ENCODE assay signal across 13 cellular contexts in genomic region chr11:86484795-86485166, GRCh38.
DNase-seq lines count a peak whose midpoint lies in the region; ATAC-seq, FAIRE-seq and TF ChIP-seq lines count a peak whose summit lies in the region.
"Had no signal": no experiment of that assay in that cellular context is flagged by ENCODE, and none has a peak within 500 bp of the region (broad histone marks: within the 10 kb centered on the region; RNA-seq: fewer than 3 reads in every experiment).

No MANE protein-coding gene starts in this region.

- no peak for TF ChIP-seq RAD21 in A549 (conservative IDR thresholded peaks at IDR 0.05 in 1 of 2, IDR thresholded peaks at IDR 0.05 in 1 of 2)

- H3K27me3 ChIP-seq in PC-3 (ENCODE audit: low read length) (no peaks in the 10 kb centered on the region), esophagus squamous epithelium (no peaks in the 10 kb centered on the region)

- H3K4me1 ChIP-seq in A549, result peaks cover 60% of the 10 kb centered on the region
- peaks cover 31% of the 10 kb centered on the region for H3K4me1 ChIP-seq in PC-3 (ENCODE audit: insufficient read depth, low read length)
- peaks cover 0 to 25% (median 0%) of the 10 kb centered on the region in 3 donors for H3K4me1 ChIP-seq in esophagus squamous epithelium

- DNase-seq in A549 (ENCODE audit: low read depth in 1 of 2, low spot score in 1 of 2), result no peak
- no peak for DNase-seq in PC-3
- no peak for DNase-seq in esophagus squamous epithelium (lab: John Stamatoyannopoulos, UW)
- no peak for DNase-seq in progenitor cell of endocrine pancreas (ENCODE audit: low spot score, unreplicated experiment)
- DNase-seq in T1000 (lab: John Stamatoyannopoulos, UW), result no peak
- DNase-seq in GM10248 (ENCODE audit: extremely low spot score), result no peak
- no peak for DNase-seq in NCI-H345 (lab: John Stamatoyannopoulos, UW)
- DNase-seq: activated gamma-delta T cell, NCI-H2029 treated with DMSO at 0.1 percent for 48 hours, posterior cingulate gyrus, substantia nigra, WERI-Rb-1 had no signal

- no peak overlapping the region for H3K4me3 Mint-ChIP-seq in progenitor cell of endocrine pancreas (ENCODE audit: low read depth)

- POLR2A ChIA-PET in A549 (lab: Yijun Ruan, JAX) (interaction anchor here (0.6 to 2.7 kb wide), 15 partner anchors 11 to 327 kb away, joined by 3 to 30 read pairs (median 5); partner anchors contain the start of gene PRSS23), PC-3 (lab: Charles Lee; ENCODE audit: unreplicated experiment) (no interaction called here), GM10248 (lab: Yijun Ruan, JAX) (no interaction called here)

- H3K36me3 ChIP-seq in PC-3 (ENCODE audit: low read depth, low read length) (no peaks in the 10 kb centered on the region), esophagus squamous epithelium (no peaks in the 10 kb centered on the region)

- H4K20me1 ChIP-seq in PC-3 (ENCODE audit: low read length), result no peaks in the 10 kb centered on the region

- no peaks in the 10 kb centered on the region for H3K9me3 Mint-ChIP-seq in progenitor cell of endocrine pancreas (ENCODE audit: low read depth)

- intact Hi-C loops in PC-3 (cut with micrococcal nuclease) (loop anchor here (1.0 to 2.0 kb wide), 5 partner anchors 24 to 256 kb away; no protein-coding TSS in a partner anchor), esophagus squamous epithelium (cut with DNase I) (no loop called here)

- H3K9me2 ChIP-seq in PC-3 (replicated peaks; ENCODE audit: low read length), result no peaks in the 10 kb centered on the region

- peak overlapping the region; percentile 74 for H3K4me2 ChIP-seq in A549
- H3K4me2 ChIP-seq in PC-3 (ENCODE audit: low read length), result peak overlapping the region; percentile 65

- H3K27ac Mint-ChIP-seq in progenitor cell of endocrine pancreas, result peak overlapping the region; percentile 63

- peaks cover 23% of the 10 kb centered on the region for H3K4me1 Mint-ChIP-seq in progenitor cell of endocrine pancreas (ENCODE audit: low read depth)

- H3K4me3 ChIP-seq in A549 (no peak overlapping the region), PC-3 (ENCODE audit: low read length) (no peak overlapping the region), esophagus squamous epithelium (no peak overlapping the region)

- H3K27ac ChIP-seq in A549 (peak overlapping the region; percentile 77 to 89), PC-3 (ENCODE audit: low read length) (peak overlapping the region; percentile 99), esophagus squamous epithelium (peak overlapping the region in 3 of 4 donors; percentile 46 to 65 (median 57))
- H3K27ac ChIP-seq: WERI-Rb-1 had no signal

- TSS peak; percentile 97 for BruUV-seq in PC-3 (replicated peaks; lab: Mats Ljungman, UMichigan)

- TF ChIP-seq CTCF in A549 (IDR thresholded peaks at IDR 0.05) (no peak), PC-3 (conservative IDR thresholded peaks at IDR 0.05; ENCODE audit: low read depth, low read length) (no peak), esophagus squamous epithelium (IDR thresholded peaks at IDR 0.05) (no peak), progenitor cell of endocrine pancreas (IDR thresholded peaks at IDR 0.05; ENCODE audit: unreplicated experiment) (no peak), GM10248 (IDR thresholded peaks at IDR 0.05; ENCODE audit: control extremely low read depth, extremely low read depth, low read depth, missing control alignments) (no peak)

- peaks cover 5% of the 10 kb centered on the region for H3F3A ChIP-seq in PC-3 (ENCODE audit: low read length, unreplicated experiment)

- H2AFZ ChIP-seq in PC-3 (ENCODE audit: low read length), result no peak overlapping the region

- WGBS in A549 (ENCODE audit: missing lambda C conversion rate), result 26% methylated on average over 1 of the region's 1 CpG
- WGBS in esophagus squamous epithelium, 2 donors, result 67 to 79% methylated on average over 1 of the region's 1 CpG

- ATAC-seq in A549, result no peak
- no peak for ATAC-seq in PC-3
- ATAC-seq in GM18870 (IDR thresholded peaks at IDR 0.05; ENCODE audit: unreplicated experiment), result no peak

- FAIRE-seq in A549 (lab: Jason Lieb, UNC), result no peak

- TF ChIP-seq POLR2A in A549 (IDR thresholded peaks at IDR 0.05; ENCODE audit: low read length) (no peak), esophagus squamous epithelium (IDR thresholded peaks at IDR 0.05) (no peak)

- TF ChIP-seq EP300 in A549 (IDR thresholded peaks at IDR 0.05), result no peak

- peak overlapping the region; percentile 83 for H3K9ac ChIP-seq in PC-3 (ENCODE audit: low read length)

- peaks cover 3% of the 10 kb centered on the region for H3K27me3 Mint-ChIP-seq in progenitor cell of endocrine pancreas

- H3K79me2 ChIP-seq in PC-3 (ENCODE audit: low read length), result no peaks in the 10 kb centered on the region

- CTCF ChIA-PET in A549 (lab: Yijun Ruan, JAX) (interaction anchor here (0.8 to 7.8 kb wide), 17 partner anchors 9 to 434 kb away, joined by 3 to 60 read pairs (median 4); no protein-coding TSS in a partner anchor), PC-3 (lab: Charles Lee) (no interaction called here), GM10248 (lab: Yijun Ruan, JAX) (interaction anchor here (0.8 to 2.1 kb wide), 9 partner anchors 11 to 561 kb away, joined by 3 to 11 read pairs (median 6); no protein-coding TSS in a partner anchor)

- H3K36me3 Mint-ChIP-seq in progenitor cell of endocrine pancreas (ENCODE audit: insufficient read depth), result no peaks in the 10 kb centered on the region

- H3K9me3 ChIP-seq in A549 (no peaks in the 10 kb centered on the region), PC-3 (ENCODE audit: low read length) (no peaks in the 10 kb centered on the region), esophagus squamous epithelium (no peaks in the 10 kb centered on the region)

TF ChIP-seq in A549, 52 proteins besides CTCF, POLR2A, EP300 and RAD21 (continues in another document):
- TF ChIP-seq HMGXB4 (CRISPR knock-in tag; IDR thresholded peaks at IDR 0.05; ENCODE audit: borderline replicate concordance), result no peak
- peak; percentile 95; the same call in 1 of the 2 replicates for TF ChIP-seq HDAC2 (IDR thresholded peaks at IDR 0.05)
- TF ChIP-seq MYC (IDR thresholded peaks at IDR 0.05; ENCODE audit: borderline replicate concordance, low read length), result no peak
- no peak for TF ChIP-seq GATA3 (IDR thresholded peaks at IDR 0.05; ENCODE audit: borderline replicate concordance)
- TF ChIP-seq, protein P1, sequence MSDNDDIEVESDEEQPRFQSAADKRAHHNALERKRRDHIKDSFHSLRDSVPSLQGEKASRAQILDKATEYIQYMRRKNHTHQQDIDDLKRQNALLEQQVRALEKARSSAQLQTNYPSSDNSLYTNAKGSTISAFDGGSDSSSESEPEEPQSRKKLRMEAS (IDR thresholded peaks at IDR 0.05), result no peak
- TF ChIP-seq EHF (CRISPR knock-in tag; IDR thresholded peaks at IDR 0.05), result no peak; the same call in 1 of the 2 replicates
- no peak for TF ChIP-seq ELK1 (IDR thresholded peaks at IDR 0.05; ENCODE audit: low read depth, low read length)
- TF ChIP-seq FOXS1 (CRISPR knock-in tag; IDR thresholded peaks at IDR 0.05), result 0 out of 2 replicates have a peak, but pooled peaks have one; percentile 12
- TF ChIP-seq USF2 (IDR thresholded peaks at IDR 0.05), result no peak
- peak; percentile 55; the same call in 1 of the 2 replicates for TF ChIP-seq RARB (CRISPR knock-in tag; IDR thresholded peaks at IDR 0.05)
- TF ChIP-seq MAZ (IDR thresholded peaks at IDR 0.05; ENCODE audit: borderline replicate concordance, low read depth, low read length), result no peak
- TF ChIP-seq HOXB5 (CRISPR knock-in tag; IDR thresholded peaks at IDR 0.05), result 0 out of 2 replicates have a peak, but pooled peaks have one; percentile 60
- TF ChIP-seq, protein P2, sequence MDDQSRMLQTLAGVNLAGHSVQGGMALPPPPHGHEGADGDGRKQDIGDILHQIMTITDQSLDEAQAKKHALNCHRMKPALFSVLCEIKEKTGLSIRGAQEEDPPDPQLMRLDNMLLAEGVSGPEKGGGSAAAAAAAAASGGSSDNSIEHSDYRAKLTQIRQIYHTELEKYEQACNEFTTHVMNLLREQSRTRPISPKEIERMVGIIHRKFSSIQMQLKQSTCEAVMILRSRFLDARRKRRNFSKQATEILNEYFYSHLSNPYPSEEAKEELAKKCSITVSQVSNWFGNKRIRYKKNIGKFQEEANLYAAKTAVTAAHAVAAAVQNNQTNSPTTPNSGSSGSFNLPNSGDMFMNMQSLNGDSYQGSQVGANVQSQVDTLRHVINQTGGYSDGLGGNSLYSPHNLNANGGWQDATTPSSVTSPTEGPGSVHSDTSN (IDR thresholded peaks at IDR 0.05), result no peak
